25 cellular contexts compared by ENCODE assay signal in genomic region chr20:5190444-5190843, GRCh38.
"Had no signal": no experiment of that assay in that cellular context is flagged by ENCODE, and none has a peak within 500 bp of the region (broad histone marks: within the 10 kb centered on the region; RNA-seq: fewer than 3 reads in every experiment).

No MANE protein-coding gene starts in this region.

- H3K27me3 ChIP-seq: body of pancreas, foreskin keratinocyte, right atrium auricular region, suprapubic skin had no signal

- H3K27me3 Mint-ChIP-seq: activated B cell treated with CpG ODN at 0.5 μM for 24 hours; natural killer cell treated with Interleukin-12 subunit alpha and Interleukin-12 subunit beta and Interleukin-15 and Interleukin-18, amount 100 ng/mL, for 72 hours; type B pancreatic cell had no signal

- H3K4me3 Mint-ChIP-seq: activated B cell treated with CpG ODN at 0.5 μM for 24 hours; natural killer cell treated with Interleukin-12 subunit alpha and Interleukin-12 subunit beta and Interleukin-15 and Interleukin-18, amount 100 ng/mL, for 72 hours; T-helper 1 cell treated with Interleukin-12 subunit alpha and Interleukin-12 subunit beta and Interleukin-4 antibody, amounts not matched to agents 30 μg/mL and 1 μg/mL, for 36 hours; type B pancreatic cell had no signal

- H3K4me1 ChIP-seq: foreskin keratinocyte had no signal

- H3K9me3 ChIP-seq: body of pancreas, left ventricle myocardium inferior, right atrium auricular region, suprapubic skin had no signal

- FAIRE-seq: kidney had no signal

- H3K4me3 ChIP-seq: body of pancreas, coronary artery, left ventricle myocardium inferior, right atrium auricular region, skin epidermis, suprapubic skin had no signal

- DNase-seq: activated B cell treated with CpG ODN at 0.5 μM for 24 hours; activated CD4-positive, alpha-beta T cell treated with anti-CD3 and anti-CD28 coated beads for 48 hours; activated CD8-positive, alpha-beta memory T cell treated with anti-CD3 and anti-CD28 coated beads, Interleukin-2, amount 50 U/mL, for 48 hours; activated naive CD4-positive, alpha-beta T cell treated with anti-CD3 and anti-CD28 coated beads, Interleukin-2, amount 50 U/mL, for 16 hours; amygdala; body of pancreas; central memory CD4-positive, alpha-beta T cell; foreskin keratinocyte; glutamatergic neuron; hypothalamus; kidney; left ventricle myocardium inferior; mesendoderm; nucleus accumbens; stimulated activated CD4-positive, alpha-beta T cell treated with anti-CD3 and anti-CD28 coated beads, Interleukin-15, amount 100 ng/mL, for 24 hours; stimulated activated CD4-positive, alpha-beta T cell treated with anti-CD3 and anti-CD28 coated beads, Interleukin-4, amount 100 ng/mL, for 1 hour; stimulated activated naive CD4-positive, alpha-beta T cell treated with Interleukin-2 at 50 U/mL for 16 hours had no signal

- ATAC-seq: body of pancreas; foreskin keratinocyte; natural killer cell treated with Interleukin-12 subunit alpha and Interleukin-12 subunit beta and Interleukin-15 and Interleukin-18, amount 100 ng/mL, for 72 hours had no signal

- H3K27ac Mint-ChIP-seq: activated B cell treated with CpG ODN at 0.5 μM for 24 hours; activated T-helper 2 cell treated with anti-CD3 and anti-CD28 coated beads, Interferon-gamma antibody, Interleukin-2, Interleukin-4, amounts not matched to agents 10 μg/mL and 5 μg/mL and 100 μg/mL, durations not matched to agents 14 hours and 24 hours and 36 hours; natural killer cell treated with Interleukin-12 subunit alpha and Interleukin-12 subunit beta and Interleukin-15 and Interleukin-18, amount 100 ng/mL, for 72 hours had no signal

- H3K9me3 Mint-ChIP-seq: activated B cell treated with CpG ODN at 0.5 μM for 24 hours; activated T-helper 2 cell treated with anti-CD3 and anti-CD28 coated beads, Interferon-gamma antibody, Interleukin-2, Interleukin-4, amounts not matched to agents 10 μg/mL and 5 μg/mL and 100 μg/mL, durations not matched to agents 14 hours and 24 hours and 36 hours; natural killer cell treated with Interleukin-12 subunit alpha and Interleukin-12 subunit beta and Interleukin-15 and Interleukin-18, amount 100 ng/mL, for 72 hours; T-helper 1 cell treated with Interleukin-12 subunit alpha and Interleukin-12 subunit beta and Interleukin-4 antibody, amounts not matched to agents 30 μg/mL and 1 μg/mL, for 36 hours; type B pancreatic cell had no signal

- H3K27ac ChIP-seq: body of pancreas, coronary artery, right atrium auricular region, skin epidermis, suprapubic skin had no signal
